Comparison of ENCODE assay signal across 8 cellular contexts in the genomic region with DNA sequence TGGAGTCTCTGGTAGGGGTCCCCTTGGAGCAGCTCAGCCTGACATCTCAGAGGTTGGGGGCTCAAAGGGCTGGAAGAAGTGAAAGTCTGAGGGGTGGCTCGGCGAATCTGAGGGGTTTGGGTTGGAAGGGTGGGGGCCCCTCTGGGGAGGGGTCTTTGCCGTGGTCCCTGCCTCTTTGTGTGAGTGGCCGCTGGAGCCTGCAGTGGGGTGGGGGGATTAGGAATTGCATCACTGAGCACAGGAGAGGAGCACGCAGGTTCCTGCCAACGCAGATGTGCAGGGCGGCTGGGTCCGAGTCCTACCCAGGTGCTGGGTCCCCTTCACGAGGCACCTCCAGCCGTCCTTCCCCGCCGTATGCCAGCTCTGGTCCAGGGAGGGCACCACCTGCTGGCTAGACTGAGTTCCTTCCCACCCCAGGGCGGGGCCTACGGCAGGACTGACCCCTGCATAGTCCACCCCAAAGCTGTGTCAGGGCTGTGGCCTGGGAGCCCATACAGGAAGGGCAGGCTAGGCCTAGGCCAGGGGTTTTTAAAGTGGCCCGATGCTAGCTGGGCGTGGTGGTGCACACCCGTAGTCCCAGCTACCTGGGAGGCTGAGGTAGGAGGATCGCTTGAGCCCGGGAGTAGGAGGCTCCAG. TPM values are rescaled to one million over a fixed set of nuclear protein-coding genes. Genes with fewer than 3 reads are reported as not detected.
DNase-seq lines count a peak whose midpoint lies in the region; ATAC-seq, FAIRE-seq and TF ChIP-seq lines count a peak whose summit lies in the region.

No MANE protein-coding gene starts in this region.

- H3K36me3 Mint-ChIP-seq in CD4-positive, CD25-positive, alpha-beta regulatory T cell: peaks cover 22% of the 10 kb centered on the region
- H3K36me3 Mint-ChIP-seq in activated naive CD8-positive, alpha-beta T cell: no peaks in the 10 kb centered on the region

- peak overlapping the region; percentile 82 to 100 (median 83) for H3K27ac Mint-ChIP-seq in CD4-positive, CD25-positive, alpha-beta regulatory T cell
- peak overlapping the region; percentile 92 for H3K27ac Mint-ChIP-seq in activated naive CD8-positive, alpha-beta T cell

- TF ChIP-seq CTCF in lung (IDR thresholded peaks at IDR 0.05; ENCODE audit: control extremely low read depth, extremely low read depth): peak; percentile 3

- H3K27me3 ChIP-seq in CD4-positive, CD25-positive, alpha-beta regulatory T cell (ENCODE audit: control insufficient read depth, insufficient read depth, low read length): no peaks in the 10 kb centered on the region
- no peaks in the 10 kb centered on the region for H3K27me3 ChIP-seq in lung (ENCODE audit: control insufficient read depth, insufficient read depth)

- H3K4me3 ChIP-seq in CD4-positive, CD25-positive, alpha-beta regulatory T cell (ENCODE audit: low read depth, low read length): no peak overlapping the region
- H3K4me3 ChIP-seq in lung: no peak overlapping the region

- 81 to 85% methylated on average over 19 of the region's 19 CpGs for WGBS in lung, 2 donors

- peaks cover 90% of the 10 kb centered on the region for H3K4me1 ChIP-seq in CD4-positive, CD25-positive, alpha-beta regulatory T cell (ENCODE audit: control insufficient read depth, insufficient read depth, low read length, poor library complexity, severe bottlenecking)
- peaks cover 0 to 6% of the 10 kb centered on the region in 2 donors for H3K4me1 ChIP-seq in lung (ENCODE audit: control insufficient read depth in 2 of 2, insufficient read depth in 2 of 2, low read length in 2 of 2)

- no peak for ATAC-seq in CD4-positive, CD25-positive, alpha-beta regulatory T cell (ENCODE audit: low read depth in 2 of 2)
- no peak for ATAC-seq in lung (ENCODE audit: insufficient read depth, low FRiP score)
- ATAC-seq in HG03025 (IDR thresholded peaks at IDR 0.05; ENCODE audit: low FRiP score, unreplicated experiment): no peak
- no peak for ATAC-seq in HG03571 (IDR thresholded peaks at IDR 0.05; ENCODE audit: unreplicated experiment)

- peaks cover 45% of the 10 kb centered on the region for H3K36me3 ChIP-seq in CD4-positive, CD25-positive, alpha-beta regulatory T cell (ENCODE audit: control insufficient read depth, insufficient read depth, low read length)
- peaks cover 0 to 7% of the 10 kb centered on the region in 2 donors for H3K36me3 ChIP-seq in lung (ENCODE audit: control insufficient read depth in 2 of 2, insufficient read depth in 2 of 2, low read length in 2 of 2)

- no peaks in the 10 kb centered on the region for H3K9me3 Mint-ChIP-seq in CD4-positive, CD25-positive, alpha-beta regulatory T cell
- no peaks in the 10 kb centered on the region for H3K9me3 Mint-ChIP-seq in activated naive CD8-positive, alpha-beta T cell (ENCODE audit: low read depth)

- peaks cover 4% of the 10 kb centered on the region for H3K27me3 Mint-ChIP-seq in CD4-positive, CD25-positive, alpha-beta regulatory T cell
- H3K27me3 Mint-ChIP-seq in activated naive CD8-positive, alpha-beta T cell: no peaks in the 10 kb centered on the region

- DNase-seq in CD4-positive, CD25-positive, alpha-beta regulatory T cell: peak in 1 of 3 donors; percentile 26
- peak; percentile 71 for DNase-seq in HTR-8/SVneo (ENCODE audit: insufficient read length, low spot score)
- no peak for DNase-seq in lung (ENCODE audit: low spot score)
- DNase-seq in DMS114 treated with DMSO at 0.1 percent for 48 hours (lab: John Stamatoyannopoulos, UW; ENCODE audit: unreplicated experiment): no peak
- DNase-seq in GDM1 (lab: John Stamatoyannopoulos, UW): no peak

- H3K4me3 Mint-ChIP-seq in CD4-positive, CD25-positive, alpha-beta regulatory T cell: peak overlapping the region in 2 of 4 donors; percentile 11 to 86
- peak overlapping the region; percentile 49 for H3K4me3 Mint-ChIP-seq in activated naive CD8-positive, alpha-beta T cell

- peaks cover 5 to 92% (median 52%) of the 10 kb centered on the region in 4 donors for H3K4me1 Mint-ChIP-seq in CD4-positive, CD25-positive, alpha-beta regulatory T cell
- peaks cover 85% of the 10 kb centered on the region for H3K4me1 Mint-ChIP-seq in activated naive CD8-positive, alpha-beta T cell (ENCODE audit: low read depth)

- H3K27ac ChIP-seq in CD4-positive, CD25-positive, alpha-beta regulatory T cell (ENCODE audit: insufficient read depth, low read length, poor library complexity, severe bottlenecking): peak overlapping the region; percentile 98
- no peak overlapping the region for H3K27ac ChIP-seq in lung (ENCODE audit: low read depth in 1 of 2, low read length in 1 of 2)

- FAIRE-seq in HTR-8/SVneo (lab: Jason Lieb, UNC): no peak

- H3K9me3 ChIP-seq in CD4-positive, CD25-positive, alpha-beta regulatory T cell (ENCODE audit: control insufficient read depth in 2 of 2, low read length in 2 of 2): no peaks in the 10 kb centered on the region
- H3K9me3 ChIP-seq in lung (ENCODE audit: control insufficient read depth in 2 of 2, insufficient read depth in 1 of 2, low read length in 1 of 2): no peaks in the 10 kb centered on the region

RNA-seq across cellular contexts. Expression of a gene that starts 9.9 kb away (rescaled TPM):
- total RNA-seq in CD4-positive, CD25-positive, alpha-beta regulatory T cell: 575 TPM
- 10 to 100 TPM; 22.8 to 28.5 (median 24.7) TPM for polyA plus RNA-seq in CD4-positive, CD25-positive, alpha-beta regulatory T cell
- 10 to 100 TPM; 25.0 to 83.7 TPM for total RNA-seq in lung
- polyA plus RNA-seq in lung: 100 to 1,000 TPM in 1 of 2 donors, 10 to 100 TPM in 1; 29.5 to 135 TPM

RNA-seq across cellular contexts. Expression of a gene that starts 30.3 kb away (rescaled TPM):
- total RNA-seq in CD4-positive, CD25-positive, alpha-beta regulatory T cell: 0.20 TPM
- under 1 TPM in 2 of 4 donors, not detected in 2; 0.36 to 0.60 TPM for polyA plus RNA-seq in CD4-positive, CD25-positive, alpha-beta regulatory T cell
- under 1 TPM in 1 of 2 donors, not detected in 1; 0.21 TPM for total RNA-seq in lung
- polyA plus RNA-seq in lung: under 1 TPM; 0.08 to 0.40 TPM
